In the genomic region with DNA sequence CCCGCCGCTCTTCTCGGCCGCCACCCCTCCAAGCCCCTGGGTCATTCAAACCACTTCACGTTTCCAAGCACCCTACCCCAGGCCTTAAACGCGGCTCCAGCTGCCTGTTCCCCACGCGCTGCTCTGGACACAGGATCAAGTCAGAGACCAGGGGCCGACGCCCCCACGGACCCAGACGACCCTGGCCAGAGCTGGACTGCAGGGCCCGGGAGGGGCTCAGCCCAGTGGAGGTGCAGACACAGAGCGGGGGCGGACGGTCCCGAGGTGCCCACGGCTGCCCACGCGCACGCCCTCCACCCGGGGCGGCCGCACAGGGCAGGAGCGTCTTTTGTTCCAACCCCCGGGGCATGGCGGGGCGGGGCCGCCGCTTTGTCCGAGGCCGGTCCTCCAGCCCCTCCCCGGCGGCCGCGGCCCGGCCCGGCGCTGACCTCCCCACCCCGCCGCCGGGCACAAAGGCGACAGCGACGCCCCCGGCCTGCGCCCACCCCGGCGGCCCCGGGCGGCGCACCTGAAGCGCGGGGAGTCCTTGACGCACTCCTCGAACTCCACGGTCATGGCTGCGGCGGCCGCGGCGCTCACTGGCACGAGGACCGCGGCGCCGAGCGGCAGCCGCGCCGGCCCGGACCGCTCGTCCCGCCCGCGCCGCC, we compare ENCODE assay signal across 8 cellular contexts. TPM values are rescaled to one million over a fixed set of nuclear protein-coding genes. Genes with fewer than 3 reads are reported as not detected.
DNase-seq lines count a peak whose midpoint lies in the region; ATAC-seq and TF ChIP-seq lines count a peak whose summit lies in the region.

No MANE protein-coding gene starts in this region.

- H3K27me3 ChIP-seq in BLaER1 (no peaks in the 10 kb centered on the region), KMS-11 (ENCODE audit: insufficient read depth, low read depth) (no peaks in the 10 kb centered on the region), aorta (ENCODE audit: control insufficient read depth in 1 of 2, insufficient read depth in 2 of 2, low read length in 1 of 2) (no peaks in the 10 kb centered on the region)

- DNase-seq in chondrocyte (ENCODE audit: low spot score) (no peak), memory B cell (ENCODE audit: low spot score in 2 of 2) (peak in 1 of 2 donors; percentile 53), aorta (peak in 1 of 2 donors; percentile 71), T-helper 9 cell (no peak), GM13976 (ENCODE audit: low spot score) (no peak)

- ATAC-seq in GM19463 (IDR thresholded peaks at IDR 0.05; ENCODE audit: unreplicated experiment) (peak; percentile 1), memory B cell (ENCODE audit: low read depth) (no peak), aorta (ENCODE audit: low FRiP score) (no peak)

- H3K36me3 ChIP-seq in BLaER1, result peaks cover 30% of the 10 kb centered on the region
- H3K36me3 ChIP-seq in KMS-11 (ENCODE audit: insufficient read depth), result no peaks in the 10 kb centered on the region
- no peaks in the 10 kb centered on the region for H3K36me3 ChIP-seq in aorta (ENCODE audit: control insufficient read depth in 1 of 2, insufficient read depth in 2 of 2, low read length in 1 of 2)

- peak overlapping the region; percentile 82 for H3K4me3 Mint-ChIP-seq in chondrocyte (ENCODE audit: unreplicated experiment)
- peak overlapping the region; percentile 84 for H3K4me3 Mint-ChIP-seq in memory B cell

- no peaks in the 10 kb centered on the region for H3K36me3 Mint-ChIP-seq in chondrocyte (ENCODE audit: low read depth)
- no peaks in the 10 kb centered on the region for H3K36me3 Mint-ChIP-seq in memory B cell

- H3K4me2 ChIP-seq in BLaER1, result peak overlapping the region; percentile 99
- H3K4me2 ChIP-seq in KMS-11, result peak overlapping the region; percentile 78

- peaks cover 58% of the 10 kb centered on the region for H3K4me1 ChIP-seq in BLaER1
- H3K4me1 ChIP-seq in KMS-11 (ENCODE audit: low read depth, poor library complexity, severe bottlenecking), result peaks cover 17% of the 10 kb centered on the region
- H3K4me1 ChIP-seq in aorta (ENCODE audit: control insufficient read depth in 1 of 2, insufficient read depth in 2 of 2, low read length in 2 of 2), result no peaks in the 10 kb centered on the region

- H2AFZ ChIP-seq in KMS-11 (ENCODE audit: low read depth), result peak overlapping the region; percentile 30; the same call in 1 of the 2 replicates

- H3K27me3 Mint-ChIP-seq in chondrocyte (ENCODE audit: low read depth), result no peaks in the 10 kb centered on the region
- H3K27me3 Mint-ChIP-seq in memory B cell, result no peaks in the 10 kb centered on the region

- H4K20me1 ChIP-seq in BLaER1 (peaks cover 84% of the 10 kb centered on the region), KMS-11 (ENCODE audit: insufficient read depth) (no peaks in the 10 kb centered on the region)

- H3K27ac ChIP-seq in BLaER1 (peak overlapping the region; percentile 94), KMS-11 (peak overlapping the region; percentile 47), aorta (ENCODE audit: low read depth in 1 of 2, low read length in 2 of 2) (peak overlapping the region; percentile 9 to 54)

- in situ Hi-C loops in GM13976 (cut with MboI; ENCODE audit: low sequenced_read_pairs, unreplicated experiment), result no loop called here

- no peaks in the 10 kb centered on the region for H3K9me3 Mint-ChIP-seq in chondrocyte (ENCODE audit: low read depth)
- H3K9me3 Mint-ChIP-seq in memory B cell, result no peaks in the 10 kb centered on the region

- no peaks in the 10 kb centered on the region for H3K9me3 ChIP-seq in BLaER1
- no peaks in the 10 kb centered on the region for H3K9me3 ChIP-seq in aorta (ENCODE audit: control insufficient read depth, low read length)

- H3K79me2 ChIP-seq in KMS-11 (ENCODE audit: insufficient read depth, low read depth), result peaks cover 35% of the 10 kb centered on the region

- intact Hi-C loops in aorta (cut with DNase I), result no loop called here

- H3K4me3 ChIP-seq in BLaER1 (peak overlapping the region; percentile 97), KMS-11 (IDR thresholded peaks at IDR 0.05; ENCODE audit: insufficient read depth, low read depth, low read length) (peak overlapping the region; percentile 34), aorta (ENCODE audit: low read length in 2 of 2) (peak overlapping the region; percentile 51 to 60)

- WGBS in aorta, 2 donors, result 1 to 2% methylated on average over 45 to 79 of the region's 79 CpGs

- H3K27ac Mint-ChIP-seq in chondrocyte (ENCODE audit: unreplicated experiment), result peak overlapping the region; percentile 66
- H3K27ac Mint-ChIP-seq in memory B cell, result peak overlapping the region; percentile 75

- peak overlapping the region; percentile 93 for H3K9ac ChIP-seq in BLaER1
- H3K9ac ChIP-seq in KMS-11, result peak overlapping the region; percentile 59

- H3K4me1 Mint-ChIP-seq in chondrocyte (ENCODE audit: low read depth) (peaks cover 30% of the 10 kb centered on the region), memory B cell (peaks cover 21% of the 10 kb centered on the region)

- no peak for TF ChIP-seq CTCF in KMS-11 (conservative IDR thresholded peaks at IDR 0.05; ENCODE audit: low read depth, low read length)
- TF ChIP-seq CTCF in chondrocyte (IDR thresholded peaks at IDR 0.05), result no peak
- no peak for TF ChIP-seq CTCF in GM13976 (IDR thresholded peaks at IDR 0.05; ENCODE audit: borderline replicate concordance, control extremely low read depth, extremely low read depth, insufficient read depth, missing control alignments)

RNA-seq across cellular contexts. Expression of a gene that starts 0.3 kb away (rescaled TPM):
- 51.9 to 77.5 TPM (median 57.5 TPM) in 3 replicates for total RNA-seq in chondrocyte
- total RNA-seq in aorta, result 10 to 100 TPM; 25.0 to 69.2 TPM
- 10 to 100 TPM; 10.6 to 63.9 TPM for polyA plus RNA-seq in aorta

RNA-seq across cellular contexts. Expression of a gene that starts 1.0 kb away (rescaled TPM):
- total RNA-seq in chondrocyte, result 21.6 to 22.3 TPM (median 22.1 TPM) in 3 replicates
- total RNA-seq in aorta, result 10 to 100 TPM in 1 of 2 donors, 1 to 10 TPM in 1; 7.4 to 12.6 TPM
- polyA plus RNA-seq in aorta, result 10 to 100 TPM in 1 of 2 donors, 1 to 10 TPM in 1; 5.8 to 13.7 TPM

RNA-seq across cellular contexts. Expression of a gene that starts 17.1 kb away (rescaled TPM):
- 67.3 to 87.0 TPM (median 73.8 TPM) in 3 replicates for total RNA-seq in chondrocyte
- total RNA-seq in aorta, result 100 to 1,000 TPM; 114 to 121 TPM
- 100 to 1,000 TPM in 1 of 2 donors, 10 to 100 TPM in 1; 48.0 to 995 TPM for polyA plus RNA-seq in aorta

RNA-seq across cellular contexts. Expression of a gene that starts 17.2 kb away (rescaled TPM):
- total RNA-seq in chondrocyte (19.4 to 23.3 TPM (median 23.1 TPM) in 3 replicates), aorta (10 to 100 TPM; 13.9 to 16.4 TPM)
- polyA plus RNA-seq in aorta, result 10 to 100 TPM; 12.9 to 14.9 TPM

RNA-seq across cellular contexts. Expression of a gene that starts 23.7 kb away (rescaled TPM):
- total RNA-seq in chondrocyte, result 0.28 to 0.68 TPM (median 0.37 TPM) in 3 replicates
- total RNA-seq in aorta, result under 1 TPM; 0.24 to 0.36 TPM
- under 1 TPM; 0.25 to 0.31 TPM for polyA plus RNA-seq in aorta

Comparison
In these comparisons a context has a peak if more than half of its experiments do, and no peak if none do; other contexts are left out.
1. H3K27ac ChIP-seq: peak in every context shown above with its lines; median percentile 94 in BLaER1; 47 in KMS-11; 32 in aorta.
2. H3K4me3 ChIP-seq: peak in every context shown above with its lines; median percentile 97 in BLaER1; 56 in aorta; 34 in KMS-11.